ENCODE assay signal across 1 cellular context in the genomic region with DNA sequence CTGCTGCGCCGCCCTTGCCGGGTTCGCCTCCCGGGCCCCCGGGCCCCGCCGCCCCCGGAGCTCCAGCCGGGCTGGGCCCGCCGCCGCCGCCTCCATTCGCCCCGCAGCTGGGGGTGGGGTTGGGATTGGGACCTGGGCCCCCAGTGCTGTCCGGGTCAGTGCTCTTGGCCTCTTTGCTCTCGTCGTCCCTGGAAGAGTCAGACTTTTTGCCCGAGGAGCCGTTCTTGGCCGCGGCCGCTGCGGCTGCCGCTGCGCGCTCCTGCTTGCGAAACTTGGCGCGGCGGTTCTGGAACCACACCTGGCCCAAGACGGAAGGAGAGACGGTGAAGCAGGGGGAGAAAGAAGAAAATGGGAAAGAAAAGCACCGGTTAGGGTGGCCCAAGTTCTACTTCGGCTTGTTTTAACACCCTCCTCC.
TF ChIP-seq lines count a peak whose summit lies in the region.

No MANE protein-coding gene starts in this region.

TF ChIP-seq in IMR-90, 13 proteins besides CTCF, POLR2A, EP300 and RAD21 (continued from another document):
- TF ChIP-seq, protein P1, sequence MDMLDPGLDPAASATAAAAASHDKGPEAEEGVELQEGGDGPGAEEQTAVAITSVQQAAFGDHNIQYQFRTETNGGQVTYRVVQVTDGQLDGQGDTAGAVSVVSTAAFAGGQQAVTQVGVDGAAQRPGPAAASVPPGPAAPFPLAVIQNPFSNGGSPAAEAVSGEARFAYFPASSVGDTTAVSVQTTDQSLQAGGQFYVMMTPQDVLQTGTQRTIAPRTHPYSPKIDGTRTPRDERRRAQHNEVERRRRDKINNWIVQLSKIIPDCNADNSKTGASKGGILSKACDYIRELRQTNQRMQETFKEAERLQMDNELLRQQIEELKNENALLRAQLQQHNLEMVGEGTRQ (IDR thresholded peaks at IDR 0.05; ENCODE audit: low read depth, low read length): no peak
